ENCODE assay signal across 8 cellular contexts in the genomic region with DNA sequence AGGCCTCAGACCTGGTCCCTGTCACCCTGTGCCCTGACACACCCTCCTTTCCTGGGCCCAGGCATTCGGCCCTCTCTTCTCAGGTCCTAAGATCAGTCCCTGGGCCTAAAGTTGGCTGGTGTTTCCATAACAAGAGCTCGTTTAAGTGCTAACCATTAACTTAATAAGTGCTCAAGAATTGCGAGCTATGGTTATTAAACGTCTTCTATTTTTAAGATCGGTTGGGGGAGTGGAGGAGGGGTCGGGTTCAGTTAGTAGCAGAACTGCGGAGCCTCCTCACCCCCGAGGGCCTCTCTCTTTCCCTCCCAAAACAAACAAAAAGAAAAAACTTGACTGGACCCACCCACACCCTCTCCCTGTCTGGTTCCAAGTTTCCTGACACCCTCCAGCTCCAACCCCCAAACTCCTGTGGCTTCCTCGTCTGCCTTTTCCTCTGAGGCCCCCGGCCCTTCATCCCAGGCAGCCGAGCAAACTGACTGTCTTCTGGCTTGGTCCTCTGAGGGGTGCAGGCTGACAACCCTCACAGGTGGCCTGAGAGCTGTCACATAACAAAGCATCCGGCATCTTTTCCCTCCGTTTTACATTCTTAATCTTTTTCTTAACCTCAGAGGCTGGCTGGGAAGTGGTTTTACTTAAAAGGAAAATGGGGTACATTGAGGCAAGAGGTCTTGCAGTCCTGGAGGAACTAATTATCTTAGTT. TPM values are rescaled to one million over a fixed set of nuclear protein-coding genes. Genes with fewer than 3 reads are reported as not detected.
DNase-seq lines count a peak whose midpoint lies in the region; ATAC-seq and TF ChIP-seq lines count a peak whose summit lies in the region.

No MANE protein-coding gene starts in this region.

- peak overlapping the region; percentile 99; the same call in 1 of the 2 replicates for H3K9ac ChIP-seq in iPS-20b (ENCODE audit: low read depth, low read length)

- H3K27me3 ChIP-seq in iPS-20b (ENCODE audit: insufficient read depth, low read length) (no peaks in the 10 kb centered on the region), suprapubic skin (no peaks in the 10 kb centered on the region)

- H3K27me3 Mint-ChIP-seq in T-helper 2 cell treated with Interferon-gamma antibody and Interleukin-4, amounts not matched to agents 5 μg/mL and 100 μg/mL, for 36 hours (ENCODE audit: low read depth) = peaks cover 9% of the 10 kb centered on the region
- H3K27me3 Mint-ChIP-seq in activated CD8-positive, alpha-beta T cell treated with anti-CD3 and anti-CD28 coated beads, Interleukin-2, amount 10 ng/mL, durations not matched to agents 7 days and 5 days (ENCODE audit: low read depth) = no peaks in the 10 kb centered on the region

- no peak for TF ChIP-seq POLR2A in suprapubic skin (IDR thresholded peaks at IDR 0.05)

- H3K9me3 Mint-ChIP-seq in T-helper 2 cell treated with Interferon-gamma antibody and Interleukin-4, amounts not matched to agents 5 μg/mL and 100 μg/mL, for 36 hours = no peaks in the 10 kb centered on the region
- no peaks in the 10 kb centered on the region for H3K9me3 Mint-ChIP-seq in activated CD8-positive, alpha-beta T cell treated with anti-CD3 and anti-CD28 coated beads, Interleukin-2, amount 10 ng/mL, durations not matched to agents 7 days and 5 days (ENCODE audit: insufficient read depth)

- H3K27ac ChIP-seq in iPS-20b (ENCODE audit: low read length) (no peak overlapping the region), suprapubic skin (peak overlapping the region; percentile 99)

- H3K9me3 ChIP-seq in iPS-20b (ENCODE audit: insufficient read depth, low read depth, low read length) (no peaks in the 10 kb centered on the region), suprapubic skin (no peaks in the 10 kb centered on the region)

- CTCF ChIA-PET in activated CD8-positive, alpha-beta T cell treated with anti-CD3 and anti-CD28 coated beads, Interleukin-2, amount 10 ng/mL, durations not matched to agents 7 days and 5 days (lab: Charles Lee) = interaction anchor here (0.8 to 2.6 kb wide), 9 partner anchors 9 to 419 kb away, joined by 3 to 17 read pairs (median 5); no protein-coding TSS in a partner anchor

- no peak for TF ChIP-seq EP300 in suprapubic skin (IDR thresholded peaks at IDR 0.05)

- POLR2A ChIA-PET in activated CD8-positive, alpha-beta T cell treated with anti-CD3 and anti-CD28 coated beads, Interleukin-2, amount 10 ng/mL, durations not matched to agents 7 days and 5 days (lab: Charles Lee) = interaction anchor here (0.7 to 1.5 kb wide), 7 partner anchors 8 to 138 kb away, joined by 3 to 5 read pairs (median 3); no protein-coding TSS in a partner anchor

- peak overlapping the region; percentile 93 for H3K27ac Mint-ChIP-seq in T-helper 2 cell treated with Interferon-gamma antibody and Interleukin-4, amounts not matched to agents 5 μg/mL and 100 μg/mL, for 36 hours
- H3K27ac Mint-ChIP-seq in activated CD8-positive, alpha-beta T cell treated with anti-CD3 and anti-CD28 coated beads, Interleukin-2, amount 10 ng/mL, durations not matched to agents 7 days and 5 days = peak overlapping the region; percentile 83

- H3K4me3 Mint-ChIP-seq in T-helper 2 cell treated with Interferon-gamma antibody and Interleukin-4, amounts not matched to agents 5 μg/mL and 100 μg/mL, for 36 hours = peak overlapping the region; percentile 95
- peak overlapping the region; percentile 94 for H3K4me3 Mint-ChIP-seq in activated CD8-positive, alpha-beta T cell treated with anti-CD3 and anti-CD28 coated beads, Interleukin-2, amount 10 ng/mL, durations not matched to agents 7 days and 5 days

- peak overlapping the region; percentile 77 for H3K4me3 ChIP-seq in iPS-20b (ENCODE audit: low read length)
- H3K4me3 ChIP-seq in suprapubic skin = peak overlapping the region; percentile 96

- no peak for DNase-seq in T-helper 2 cell treated with Interferon-gamma antibody and Interleukin-4, amounts not matched to agents 5 μg/mL and 100 μg/mL, for 36 hours (ENCODE audit: low spot score)
- no peak for DNase-seq in T-helper 2 cell
- DNase-seq in activated CD8-positive, alpha-beta T cell treated with anti-CD3 and anti-CD28 coated beads, Interleukin-2, amount 10 ng/mL, durations not matched to agents 7 days and 5 days = no peak
- no peak for DNase-seq in suprapubic skin (ENCODE audit: low spot score in 2 of 2)
- DNase-seq in COLO829 (ENCODE audit: low spot score) = no peak
- no peak for DNase-seq in HPDE6-E6E7 (ENCODE audit: extremely low spot score)

- H3K36me3 ChIP-seq in iPS-20b (ENCODE audit: insufficient read depth, low read depth, low read length) = peaks cover 39% of the 10 kb centered on the region
- no peaks in the 10 kb centered on the region for H3K36me3 ChIP-seq in suprapubic skin

- peaks cover 31% of the 10 kb centered on the region; the same call in 1 of the 2 replicates for H3K4me1 ChIP-seq in iPS-20b (ENCODE audit: insufficient read depth, low read length)
- peaks cover 55% of the 10 kb centered on the region for H3K4me1 ChIP-seq in suprapubic skin

- 6% methylated on average over 12 of the region's 13 CpGs for WGBS in suprapubic skin

- ATAC-seq in activated CD8-positive, alpha-beta T cell treated with anti-CD3 and anti-CD28 coated beads, Interleukin-2, amount 10 ng/mL, durations not matched to agents 7 days and 5 days = no peak
- no peak for ATAC-seq in HG02571 (IDR thresholded peaks at IDR 0.05; ENCODE audit: unreplicated experiment)

- H3K4me1 Mint-ChIP-seq in T-helper 2 cell treated with Interferon-gamma antibody and Interleukin-4, amounts not matched to agents 5 μg/mL and 100 μg/mL, for 36 hours (ENCODE audit: low read depth) = peaks cover 34% of the 10 kb centered on the region
- H3K4me1 Mint-ChIP-seq in activated CD8-positive, alpha-beta T cell treated with anti-CD3 and anti-CD28 coated beads, Interleukin-2, amount 10 ng/mL, durations not matched to agents 7 days and 5 days (ENCODE audit: low read depth) = peaks cover 46% of the 10 kb centered on the region

- TF ChIP-seq CTCF in suprapubic skin (IDR thresholded peaks at IDR 0.05) = no peak

- peaks cover 23% of the 10 kb centered on the region for H3K36me3 Mint-ChIP-seq in T-helper 2 cell treated with Interferon-gamma antibody and Interleukin-4, amounts not matched to agents 5 μg/mL and 100 μg/mL, for 36 hours (ENCODE audit: low read depth)
- peaks cover 32% of the 10 kb centered on the region for H3K36me3 Mint-ChIP-seq in activated CD8-positive, alpha-beta T cell treated with anti-CD3 and anti-CD28 coated beads, Interleukin-2, amount 10 ng/mL, durations not matched to agents 7 days and 5 days (ENCODE audit: low read depth)

RNA-seq across cellular contexts. Expression of a gene that starts 2.0 kb away (rescaled TPM):
- total RNA-seq in activated CD8-positive, alpha-beta T cell treated with anti-CD3 and anti-CD28 coated beads, Interleukin-2, amount 10 ng/mL, durations not matched to agents 7 days and 5 days = 10 to 100 TPM; 14.9 to 16.2 TPM
- 10 to 100 TPM; 23.2 to 33.6 (median 25.2) TPM for total RNA-seq in suprapubic skin
